ENCODE assay signal across 10 cellular contexts in genomic region chr10:72291019-72291532, GRCh38. TPM values are rescaled to one million over a fixed set of nuclear protein-coding genes. Genes with fewer than 3 reads are reported as not detected.
DNase-seq lines count a peak whose midpoint lies in the region; ATAC-seq lines count a peak whose summit lies in the region.
"Had no signal": no experiment of that assay in that cellular context is flagged by ENCODE, and none has a peak within 500 bp of the region (broad histone marks: within the 10 kb centered on the region; RNA-seq: fewer than 3 reads in every experiment).

No MANE protein-coding gene starts in this region.

- H3K36me3 Mint-ChIP-seq in activated naive CD4-positive, alpha-beta T cell treated with anti-CD3 and anti-CD28 coated beads, Interleukin-2, amount 50 U/mL, for 72 hours: peaks cover 11 to 14% of the 10 kb centered on the region in 2 donors
- no peaks in the 10 kb centered on the region for H3K36me3 Mint-ChIP-seq in stimulated activated naive CD8-positive, alpha-beta T cell treated with anti-CD3 and anti-CD28 coated beads, Interleukin-15, Interleukin-2, amounts not matched to agents 100 ng/mL and 50 ng/mL, for 24 hours (ENCODE audit: low read depth)
- H3K36me3 Mint-ChIP-seq: natural killer cell treated with Interleukin-12 subunit alpha and Interleukin-12 subunit beta and Interleukin-15 and Interleukin-18, amount 100 ng/mL, for 72 hours had no signal

- H3K4me1 Mint-ChIP-seq in stimulated activated naive CD8-positive, alpha-beta T cell treated with anti-CD3 and anti-CD28 coated beads, Interleukin-15, Interleukin-2, amounts not matched to agents 100 ng/mL and 50 ng/mL, for 24 hours (ENCODE audit: low read depth): peaks cover 72% of the 10 kb centered on the region

- no peak overlapping the region for H3K4me3 Mint-ChIP-seq in stimulated activated naive CD8-positive, alpha-beta T cell treated with anti-CD3 and anti-CD28 coated beads, Interleukin-15, Interleukin-2, amounts not matched to agents 100 ng/mL and 50 ng/mL, for 24 hours
- H3K4me3 Mint-ChIP-seq: natural killer cell treated with Interleukin-12 subunit alpha and Interleukin-12 subunit beta and Interleukin-15 and Interleukin-18, amount 100 ng/mL, for 72 hours had no signal

- DNase-seq in activated naive CD4-positive, alpha-beta T cell treated with Interleukin-2 at 50 U/mL for 16 hours: peak; percentile 39
- no peak for DNase-seq in activated naive CD4-positive, alpha-beta T cell treated with anti-CD3 and anti-CD28 coated beads, Interleukin-2, amount 50 U/mL, for 16 hours
- DNase-seq in RPMI7951 (ENCODE audit: low read depth) (peak; percentile 69), NOMO-1 (lab: John Stamatoyannopoulos, UW; ENCODE audit: unreplicated experiment in 2 of 2) (no peak), NCI-H524 treated with DMSO at 0.1 percent for 48 hours (lab: John Stamatoyannopoulos, UW) (no peak), NCI-H128 (lab: John Stamatoyannopoulos, UW; ENCODE audit: unreplicated experiment) (no peak)
- peak in 1 of 2 donors; percentile 69 for DNase-seq in activated naive CD4-positive, alpha-beta T cell treated with anti-CD3 and anti-CD28 coated beads, Interleukin-2, amount 50 U/mL, for 72 hours (ENCODE audit: low spot score in 2 of 2)
- DNase-seq: NCI-H2081 treated with DMSO at 0.1 percent for 48 hours had no signal

- no peaks in the 10 kb centered on the region for H3K9me3 Mint-ChIP-seq in activated naive CD4-positive, alpha-beta T cell treated with anti-CD3 and anti-CD28 coated beads, Interleukin-2, amount 50 U/mL, for 72 hours
- H3K9me3 Mint-ChIP-seq in stimulated activated naive CD8-positive, alpha-beta T cell treated with anti-CD3 and anti-CD28 coated beads, Interleukin-15, Interleukin-2, amounts not matched to agents 100 ng/mL and 50 ng/mL, for 24 hours: no peaks in the 10 kb centered on the region
- H3K9me3 Mint-ChIP-seq: natural killer cell treated with Interleukin-12 subunit alpha and Interleukin-12 subunit beta and Interleukin-15 and Interleukin-18, amount 100 ng/mL, for 72 hours had no signal

- no peaks in the 10 kb centered on the region for H3K27me3 Mint-ChIP-seq in stimulated activated naive CD8-positive, alpha-beta T cell treated with anti-CD3 and anti-CD28 coated beads, Interleukin-15, Interleukin-2, amounts not matched to agents 100 ng/mL and 50 ng/mL, for 24 hours
- H3K27me3 Mint-ChIP-seq: natural killer cell treated with Interleukin-12 subunit alpha and Interleukin-12 subunit beta and Interleukin-15 and Interleukin-18, amount 100 ng/mL, for 72 hours had no signal

- peak overlapping the region; percentile 100 for H3K27ac Mint-ChIP-seq in activated naive CD4-positive, alpha-beta T cell treated with anti-CD3 and anti-CD28 coated beads, Interleukin-2, amount 50 U/mL, for 72 hours
- peak overlapping the region; percentile 85 for H3K27ac Mint-ChIP-seq in stimulated activated naive CD8-positive, alpha-beta T cell treated with anti-CD3 and anti-CD28 coated beads, Interleukin-15, Interleukin-2, amounts not matched to agents 100 ng/mL and 50 ng/mL, for 24 hours

- ATAC-seq in activated naive CD4-positive, alpha-beta T cell treated with anti-CD3 and anti-CD28 coated beads, Interleukin-2, amount 50 U/mL, for 72 hours: peak; percentile 5 to 35
- ATAC-seq: natural killer cell treated with Interleukin-12 subunit alpha and Interleukin-12 subunit beta and Interleukin-15 and Interleukin-18, amount 100 ng/mL, for 72 hours had no signal

RNA-seq across cellular contexts. Expression of gene DDIT4, which starts 17.4 kb away (rescaled TPM):
- 138 and 156 TPM in 2 replicates for total RNA-seq in RPMI7951 (2014; rRNA removed; shearing (Covaris generic))
- total RNA-seq in activated naive CD4-positive, alpha-beta T cell treated with anti-CD3 and anti-CD28 coated beads, Interleukin-2, amount 50 U/mL, for 72 hours: 1,000 to 10,000 TPM; 1,025 to 1,076 TPM

Comparison
In these comparisons a context has a peak if more than half of its experiments do, and no peak if none do; other contexts are left out.
1. DNase-seq: peak in activated naive CD4-positive, alpha-beta T cell treated with Interleukin-2 at 50 U/mL for 16 hours (single experiment) and RPMI7951 (single experiment); none in activated naive CD4-positive, alpha-beta T cell treated with anti-CD3 and anti-CD28 coated beads, Interleukin-2, amount 50 U/mL, for 16 hours (single experiment), NOMO-1 (0 of 2), NCI-H524 treated with DMSO at 0.1 percent for 48 hours (single experiment) and NCI-H128 (single experiment).